7 cellular contexts compared by ENCODE assay signal in the genomic region with DNA sequence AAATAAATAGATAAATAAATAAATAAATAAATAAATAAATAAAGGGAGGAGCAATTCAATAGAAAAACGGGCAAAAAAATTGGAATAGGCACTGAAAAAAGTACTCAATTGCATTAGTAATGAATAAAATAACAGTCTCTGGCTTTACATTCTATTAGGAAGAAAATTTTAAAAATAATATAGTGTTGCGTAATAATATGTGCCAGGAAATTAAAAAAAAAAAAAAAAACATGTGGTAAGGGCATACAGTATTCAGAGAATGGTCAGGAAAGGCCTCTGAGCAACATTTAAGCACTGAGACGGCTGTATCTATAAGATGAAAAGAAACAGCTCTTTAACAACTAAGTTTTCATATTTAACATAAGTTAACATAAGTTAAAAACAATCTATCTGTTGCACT. TPM values are rescaled to one million over a fixed set of nuclear protein-coding genes. Genes with fewer than 3 reads are reported as not detected.
"Had no signal": no experiment of that assay in that cellular context is flagged by ENCODE, and none has a peak within 500 bp of the region (broad histone marks: within the 10 kb centered on the region; RNA-seq: fewer than 3 reads in every experiment).

No MANE protein-coding gene starts in this region.

- DNase-seq: H7, KG1 had no signal

- FAIRE-seq: HTR-8/SVneo had no signal

- H3K4me2 ChIP-seq: GM23338 had no signal

- H3K4me1 ChIP-seq: HAP-1 had no signal

- ATAC-seq: GM23338, HCT116 had no signal

- H2AFZ ChIP-seq: GM23338 had no signal

- H3K4me3 ChIP-seq: GM23338, HAP-1 had no signal

- H3K9me3 ChIP-seq: HAP-1 had no signal

RNA-seq across cellular contexts. Expression of a gene that starts 48.7 kb away (rescaled TPM):
- total RNA-seq: HT-29 had no signal
